ENCODE assay signal across 19 cellular contexts in the genomic region with DNA sequence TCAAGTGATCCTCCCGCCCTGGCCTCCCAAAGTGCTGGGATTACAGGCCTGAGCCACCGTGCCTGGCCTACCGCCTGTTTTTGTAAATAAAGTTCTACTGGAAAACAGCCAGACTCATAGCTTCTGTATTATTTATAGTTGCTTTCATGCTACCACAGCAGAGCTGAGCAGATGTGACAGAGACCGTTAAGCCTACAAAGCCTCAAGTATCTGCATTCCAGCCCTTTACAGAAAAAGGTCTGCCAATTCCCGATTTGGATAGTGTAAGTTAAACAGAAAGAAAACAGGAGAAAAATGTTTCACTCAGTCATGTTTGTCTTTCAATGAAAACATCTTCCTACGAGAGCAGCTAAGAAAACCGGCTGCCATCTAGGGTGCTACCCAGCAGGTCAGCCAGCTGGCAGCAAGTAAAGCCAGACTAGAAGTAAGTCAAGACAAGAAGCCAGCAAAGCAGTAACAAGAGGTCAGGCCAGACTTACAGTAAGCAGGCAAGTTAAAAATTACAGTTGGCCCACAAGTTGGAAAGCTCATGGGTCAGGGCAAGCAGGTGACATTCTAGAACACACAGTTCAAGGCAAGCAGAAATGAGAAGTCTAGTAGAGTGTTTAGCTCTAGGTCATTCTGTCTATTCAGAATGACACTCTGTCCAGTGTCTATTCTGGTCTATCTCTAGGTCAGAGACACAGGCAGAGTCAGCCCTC. TPM values are rescaled to one million over a fixed set of nuclear protein-coding genes. Genes with fewer than 3 reads are reported as not detected.
A peak's percentile ranks its signal among the peaks of the same experiment; 100 is the strongest.
DNase-seq lines count a peak whose midpoint lies in the region; ATAC-seq, FAIRE-seq and TF ChIP-seq lines count a peak whose summit lies in the region.
"Had no signal": no experiment of that assay in that cellular context is flagged by ENCODE, and none has a peak within 500 bp of the region (broad histone marks: within the 10 kb centered on the region; RNA-seq: fewer than 3 reads in every experiment).

No MANE protein-coding gene starts in this region.

- H3K27ac Mint-ChIP-seq in astrocyte (ENCODE audit: unreplicated experiment): no peak overlapping the region
- H3K27ac Mint-ChIP-seq: activated T-helper 2 cell treated with anti-CD3 and anti-CD28 coated beads, Interferon-gamma antibody, Interleukin-2, Interleukin-4, amounts not matched to agents 10 μg/mL and 5 μg/mL and 100 μg/mL, durations not matched to agents 14 hours and 24 hours and 36 hours; H9; T-cell had no signal

- H3K9me3 ChIP-seq in astrocyte (ENCODE audit: insufficient read depth, low read depth, low read length): no peaks in the 10 kb centered on the region
- no peaks in the 10 kb centered on the region for H3K9me3 ChIP-seq in gastrocnemius medialis

- ATAC-seq in left cardiac atrium (peak; percentile 67 to 91), gastrocnemius medialis (peak; percentile 99)
- ATAC-seq: PC-3, T-cell had no signal

- H3K27ac ChIP-seq in astrocyte (ENCODE audit: low read depth, low read length): no peak overlapping the region
- peak overlapping the region; percentile 80 to 86 (median 83) for H3K27ac ChIP-seq in gastrocnemius medialis
- H3K27ac ChIP-seq: skin epidermis had no signal

- peaks cover 22% of the 10 kb centered on the region for H4K20me1 ChIP-seq in astrocyte (ENCODE audit: insufficient read depth, low read length)

- TF ChIP-seq CTCF in astrocyte (IDR thresholded peaks at IDR 0.05; ENCODE audit: insufficient read depth, low read depth, low read length) (no peak), gastrocnemius medialis (IDR thresholded peaks at IDR 0.05 in 4 of 5, conservative IDR thresholded peaks at IDR 0.05 in 1 of 5) (no peak), GM13976 (IDR thresholded peaks at IDR 0.05; ENCODE audit: borderline replicate concordance, control extremely low read depth, extremely low read depth, insufficient read depth, missing control alignments) (no peak)

- H3K36me3 Mint-ChIP-seq in astrocyte (ENCODE audit: low read depth, unreplicated experiment): peaks cover 8% of the 10 kb centered on the region

- DNase-seq in LHCN-M2 (ENCODE audit: low read depth): peak; percentile 44
- DNase-seq in astrocyte (ENCODE audit: low read depth): peak; percentile 52
- no peak for DNase-seq in left cardiac atrium
- DNase-seq in gastrocnemius medialis: peak; percentile 60 to 76
- no peak for DNase-seq in NCI-H345 treated with DMSO at 0.1 percent for 48 hours (lab: John Stamatoyannopoulos, UW; ENCODE audit: unreplicated experiment)
- DNase-seq in cerebellar nuclear complex (lab: John Stamatoyannopoulos, UW): no peak
- DNase-seq in NAMALWA (ENCODE audit: low spot score): no peak
- no peak for DNase-seq in GM13976 (ENCODE audit: low spot score)
- DNase-seq: activated CD4-positive, alpha-beta T cell treated with anti-CD3 and anti-CD28 coated beads for 4 hours; GF-D8; H9; MM.1S; NCI-H226; PC-3; substantia nigra; T-cell had no signal

- peaks cover 31% of the 10 kb centered on the region for H3K36me3 ChIP-seq in astrocyte (ENCODE audit: insufficient read depth, low read length)
- peaks cover 0 to 32% of the 10 kb centered on the region in 2 donors for H3K36me3 ChIP-seq in gastrocnemius medialis

- no peaks in the 10 kb centered on the region for H3K4me1 ChIP-seq in astrocyte (ENCODE audit: insufficient read depth, low read length)
- H3K4me1 ChIP-seq in gastrocnemius medialis: peaks cover 17 to 24% of the 10 kb centered on the region in 2 donors

- in situ Hi-C loops in gastrocnemius medialis (cut with MboI; ENCODE audit: low sequenced_read_pairs in 4 of 4) (loop anchor here in 1 of 4 donors (10.0 kb wide), 1 partner anchor 94 kb away; no protein-coding TSS in a partner anchor), GM13976 (cut with MboI; ENCODE audit: low sequenced_read_pairs, unreplicated experiment) (no loop called here)

- H3K9me3 Mint-ChIP-seq in astrocyte (ENCODE audit: unreplicated experiment): no peaks in the 10 kb centered on the region
- H3K9me3 Mint-ChIP-seq: activated T-helper 2 cell treated with anti-CD3 and anti-CD28 coated beads, Interferon-gamma antibody, Interleukin-2, Interleukin-4, amounts not matched to agents 10 μg/mL and 5 μg/mL and 100 μg/mL, durations not matched to agents 14 hours and 24 hours and 36 hours; central memory CD8-positive, alpha-beta T cell; H9; T-cell had no signal

- no peaks in the 10 kb centered on the region for H3K27me3 Mint-ChIP-seq in astrocyte (ENCODE audit: low read depth, unreplicated experiment)
- H3K27me3 Mint-ChIP-seq: central memory CD8-positive, alpha-beta T cell; T-cell had no signal

- intact Hi-C loops in left cardiac atrium (cut with DNase I): no loop called here
- intact Hi-C loops in gastrocnemius medialis (cut with DNase I; ENCODE audit: low total_unique reads): loop anchor here (1.0 to 5.0 kb wide), 2 partner anchors 91 to 146 kb away; no protein-coding TSS in a partner anchor

- no peak overlapping the region for H2AFZ ChIP-seq in astrocyte (ENCODE audit: low read depth, low read length)

- H3K4me3 Mint-ChIP-seq in astrocyte (ENCODE audit: unreplicated experiment): no peak overlapping the region
- H3K4me3 Mint-ChIP-seq: central memory CD8-positive, alpha-beta T cell; H9; T-cell had no signal

- H3K4me1 Mint-ChIP-seq in astrocyte (ENCODE audit: low read depth, unreplicated experiment): peaks cover 4% of the 10 kb centered on the region
- H3K4me1 Mint-ChIP-seq: H9 had no signal

- no peak for TF ChIP-seq POLR2A in gastrocnemius medialis (IDR thresholded peaks at IDR 0.05)

- peak overlapping the region; percentile 12 for H3K9ac ChIP-seq in astrocyte (ENCODE audit: low read length)

- H3K4me2 ChIP-seq in astrocyte (ENCODE audit: low read length): no peak overlapping the region

- no peak for FAIRE-seq in astrocyte (lab: Jason Lieb, UNC)

- H3K4me3 ChIP-seq in astrocyte (ENCODE audit: insufficient read depth, low read depth, low read length): no peak overlapping the region
- H3K4me3 ChIP-seq in gastrocnemius medialis: no peak overlapping the region
- H3K4me3 ChIP-seq: skin epidermis had no signal

- H3K27me3 ChIP-seq in astrocyte (ENCODE audit: insufficient read depth, low read length): no peaks in the 10 kb centered on the region
- no peaks in the 10 kb centered on the region for H3K27me3 ChIP-seq in gastrocnemius medialis

- peaks cover 20% of the 10 kb centered on the region for H3K79me2 ChIP-seq in astrocyte (ENCODE audit: insufficient read depth, low read length)

RNA-seq across cellular contexts. Expression of gene NCBP3, which starts 17.7 kb away (rescaled TPM):
- total RNA-seq in LHCN-M2 (2014; rRNA removed) (19.9 and 21.9 TPM in 2 replicates), astrocyte (44.5 and 46.7 TPM in 2 replicates), left cardiac atrium (10 to 100 TPM; 16.3 to 24.4 TPM), gastrocnemius medialis (10 to 100 TPM in 3 of 4 donors, 1 to 10 TPM in 1; 9.5 to 15.2 (median 14.5) TPM)
- 12.7 TPM for polyA plus RNA-seq in LHCN-M2 (2012)

RNA-seq across cellular contexts. Expression of gene ITGAE, which starts 27.3 kb away (rescaled TPM):
- total RNA-seq in LHCN-M2 (2014; rRNA removed): 36.8 and 38.6 TPM in 2 replicates
- 95.4 TPM for polyA plus RNA-seq in LHCN-M2 (2012)
- 23.3 and 30.9 TPM in 2 replicates for total RNA-seq in astrocyte
- 10 to 100 TPM; 15.7 to 20.5 TPM for total RNA-seq in left cardiac atrium
- 10 to 100 TPM; 10.8 to 25.0 (median 23.5) TPM for total RNA-seq in gastrocnemius medialis

Comparison
In these comparisons a context has a peak if more than half of its experiments do, and no peak if none do; other contexts are left out.
1. DNase-seq: peak in LHCN-M2 (single experiment), astrocyte (single experiment) and gastrocnemius medialis (2 of 2); none in left cardiac atrium (single experiment), NCI-H345 treated with DMSO at 0.1 percent for 48 hours (single experiment), cerebellar nuclear complex (0 of 2), NAMALWA (single experiment) and GM13976 (single experiment).